1 cellular context compared by ENCODE assay signal in the genomic region with DNA sequence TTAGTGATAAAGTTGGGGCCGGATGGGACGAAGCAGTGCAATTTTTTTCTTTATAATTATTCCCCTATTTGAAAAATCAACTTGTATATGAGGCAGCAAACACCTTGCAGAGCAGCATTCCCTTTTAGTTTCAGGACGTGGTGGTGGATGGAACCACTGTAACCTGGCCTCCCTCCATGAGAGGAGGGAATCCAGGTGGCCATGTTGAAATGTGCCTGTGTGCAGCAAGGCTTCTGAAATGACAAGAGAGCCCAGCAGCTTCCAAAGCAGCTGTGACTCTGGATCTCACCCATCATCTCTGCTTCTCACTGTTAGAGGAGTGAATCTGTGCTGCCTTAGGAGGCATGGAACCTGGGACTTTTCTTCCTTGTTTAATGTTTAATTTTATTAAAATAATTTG.
TF ChIP-seq lines count a peak whose summit lies in the region.

No MANE protein-coding gene starts in this region.

TF ChIP-seq in H1, 55 proteins besides CTCF, POLR2A, EP300 and RAD21:
- 0 out of 2 replicates have a peak, but pooled peaks have one; percentile 17 for TF ChIP-seq YY1 (IDR thresholded peaks at IDR 0.05; ENCODE audit: low read depth, low read length)
- no peak for TF ChIP-seq NRF1 (IDR thresholded peaks at IDR 0.05; ENCODE audit: low read depth, low read length)
